ENCODE assay signal across 8 cellular contexts in genomic region chr1:67850151-67850551, GRCh38. TPM values are rescaled to one million over a fixed set of nuclear protein-coding genes. Genes with fewer than 3 reads are reported as not detected.
DNase-seq lines count a peak whose midpoint lies in the region; ATAC-seq and TF ChIP-seq lines count a peak whose summit lies in the region.

No MANE protein-coding gene starts in this region.

- ATAC-seq in GM21723 (IDR thresholded peaks at IDR 0.05; ENCODE audit: unreplicated experiment): no peak
- ATAC-seq in HG03571 (IDR thresholded peaks at IDR 0.05; ENCODE audit: unreplicated experiment): no peak

- H3K4me3 ChIP-seq in AG04450 (ENCODE audit: low read depth, low read length): no peak overlapping the region
- H3K4me3 ChIP-seq in colonic mucosa: no peak overlapping the region

- no peak overlapping the region for H3K9ac ChIP-seq in colonic mucosa (ENCODE audit: low read depth in 2 of 2, low read length in 2 of 2)

- no peaks in the 10 kb centered on the region for H3K36me3 ChIP-seq in colonic mucosa

- H3K27me3 ChIP-seq in AG04450 (ENCODE audit: control insufficient read depth, insufficient read depth, low read length) (no peaks in the 10 kb centered on the region), colonic mucosa (no peaks in the 10 kb centered on the region)

- H3K27ac ChIP-seq in AG04450 (ENCODE audit: low read depth, low read length) (no peak overlapping the region), colonic mucosa (no peak overlapping the region)

- intact Hi-C loops in colonic mucosa (cut with DNase I): loop anchor here (5.0 to 10.0 kb wide), 3 partner anchors 165 to 492 kb away; no protein-coding TSS in a partner anchor

- TF ChIP-seq CTCF in AG04450 (IDR thresholded peaks at IDR 0.05; ENCODE audit: low read depth, low read length) (peak; percentile 61), GM13976 (IDR thresholded peaks at IDR 0.05; ENCODE audit: borderline replicate concordance, control extremely low read depth, extremely low read depth, insufficient read depth, missing control alignments) (peak; percentile 32), colonic mucosa (IDR thresholded peaks at IDR 0.05) (peak; percentile 33)

- POLR2A ChIA-PET in AG04450 (lab: Yijun Ruan, JAX): no interaction called here

- CTCF ChIA-PET in AG04450 (lab: Charles Lee): interaction anchor here (0.6 to 8.8 kb wide), 36 partner anchors 10 to 1888 kb away, joined by 3 to 208 read pairs (median 4); partner anchors contain the start of gene DIRAS3

- peaks cover 4% of the 10 kb centered on the region for H3K4me1 ChIP-seq in colonic mucosa

- no peak for DNase-seq in AG04450 (ENCODE audit: low read depth, low spot score)
- DNase-seq in GM13976 (ENCODE audit: low spot score): peak; percentile 13
- peak; percentile 40 for DNase-seq in NCI-H446 treated with DMSO at 0.1 percent for 48 hours (lab: John Stamatoyannopoulos, UW)
- no peak for DNase-seq in colonic mucosa
- DNase-seq in myocyte (ENCODE audit: low read depth): peak; percentile 62
- DNase-seq in GM19240 (ENCODE audit: insufficient read length, low spot score): no peak

- H3K9me3 ChIP-seq in AG04450 (ENCODE audit: control insufficient read depth, insufficient read depth, low read length): no peaks in the 10 kb centered on the region
- no peaks in the 10 kb centered on the region for H3K9me3 ChIP-seq in colonic mucosa

- in situ Hi-C loops in GM13976 (cut with MboI; ENCODE audit: low sequenced_read_pairs, unreplicated experiment): no loop called here

RNA-seq across cellular contexts. Expression of gene GNG12, which starts 16.9 kb away (rescaled TPM):
- polyA plus RNA-seq in AG04450 (2011; rRNA removed): 140 and 185 TPM in 2 replicates
- polyA minus RNA-seq in AG04450 (2011; rRNA and poly(A)+ RNA removed): 80.3 and 120 TPM in 2 replicates
- total RNA-seq in colonic mucosa (100 to 1,000 TPM in 1 of 2 donors, 10 to 100 TPM in 1; 77.1 to 131 TPM), myocyte (60.5 and 62.6 TPM in 2 replicates)
- polyA plus RNA-seq in myocyte (2012): 37.0 TPM

Comparison
In these comparisons a context has a peak if more than half of its experiments do, and no peak if none do; other contexts are left out.
1. DNase-seq: peak in GM13976 (single experiment), NCI-H446 treated with DMSO at 0.1 percent for 48 hours (single experiment) and myocyte (single experiment); none in AG04450 (single experiment), colonic mucosa (single experiment) and GM19240 (single experiment).
2. Peak in every context shown above with its lines, with median percentiles within 50 percentile points of each other: CTCF ChIP-seq.